In the genomic region with DNA sequence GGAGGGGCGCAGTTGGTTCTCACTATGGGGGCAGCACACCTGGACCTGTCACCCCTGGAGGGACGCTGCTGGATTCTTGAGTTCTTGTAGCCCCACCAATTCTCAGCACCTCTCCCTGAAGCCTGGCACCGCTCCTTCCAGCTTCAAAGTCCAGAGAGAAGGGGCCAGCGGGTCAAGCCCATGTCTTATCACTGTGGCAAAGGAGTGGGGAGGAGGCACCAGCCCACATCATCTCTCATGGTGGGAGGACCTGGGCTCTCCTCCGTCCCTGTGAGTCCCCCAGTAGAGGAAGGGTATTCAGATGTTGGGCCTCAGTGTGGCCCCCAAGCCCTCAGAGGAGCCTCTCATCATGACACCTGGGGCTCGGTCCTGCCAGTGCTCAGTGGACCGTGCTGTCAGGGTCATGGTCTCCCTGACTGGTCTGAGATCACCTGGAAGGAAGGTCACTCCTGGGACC, we compare ENCODE assay signal across 15 cellular contexts.
DNase-seq lines count a peak whose midpoint lies in the region; ATAC-seq, FAIRE-seq and TF ChIP-seq lines count a peak whose summit lies in the region.
"Had no signal": no experiment of that assay in that cellular context is flagged by ENCODE, and none has a peak within 500 bp of the region (broad histone marks: within the 10 kb centered on the region; RNA-seq: fewer than 3 reads in every experiment).

No MANE protein-coding gene starts in this region.

- H3K27me3 Mint-ChIP-seq in Caco-2 (ENCODE audit: insufficient read depth, unreplicated experiment) (no peaks in the 10 kb centered on the region), astrocyte (ENCODE audit: low read depth, unreplicated experiment) (no peaks in the 10 kb centered on the region)
- H3K27me3 Mint-ChIP-seq: activated naive CD4-positive, alpha-beta T cell treated with anti-CD3 and anti-CD28 coated beads, Interleukin-2, amount 50 U/mL, for 24 hours; central memory CD8-positive, alpha-beta T cell had no signal

- H2AFZ ChIP-seq in astrocyte (ENCODE audit: low read depth, low read length), result no peak overlapping the region

- DNase-seq in Caco-2 (no peak), astrocyte (ENCODE audit: low read depth) (no peak), right lobe of liver (peak in 2 of 3 donors; percentile 39), spleen (peak; percentile 40), left lobe of liver (ENCODE audit: low spot score) (no peak)
- DNase-seq in stimulated activated CD4-positive, alpha-beta T cell treated with anti-CD3 and anti-CD28 coated beads, Interleukin-2, amount 100 ng/mL, for 24 hours, result no peak
- DNase-seq: activated CD8-positive, alpha-beta memory T cell treated with anti-CD3 and anti-CD28 coated beads, Interleukin-2, amount 10 ng/mL, durations not matched to agents 7 days and 5 days; glutamatergic neuron; naive thymus-derived CD4-positive, alpha-beta T cell; NCI-H2107; WERI-Rb-1 had no signal

- H3K36me3 ChIP-seq in Caco-2 (ENCODE audit: control insufficient read depth, insufficient read depth, low read length) (no peaks in the 10 kb centered on the region), astrocyte (ENCODE audit: insufficient read depth, low read length) (no peaks in the 10 kb centered on the region), right lobe of liver (no peaks in the 10 kb centered on the region), spleen (no peaks in the 10 kb centered on the region)
- H3K36me3 ChIP-seq: WERI-Rb-1 had no signal

- no peak overlapping the region for H3K4me3 Mint-ChIP-seq in Caco-2 (ENCODE audit: unreplicated experiment)
- no peak overlapping the region for H3K4me3 Mint-ChIP-seq in astrocyte (ENCODE audit: unreplicated experiment)
- H3K4me3 Mint-ChIP-seq: activated CD8-positive, alpha-beta memory T cell treated with anti-CD3 and anti-CD28 coated beads, Interleukin-2, amount 10 ng/mL, durations not matched to agents 7 days and 5 days; activated naive CD4-positive, alpha-beta T cell treated with anti-CD3 and anti-CD28 coated beads, Interleukin-2, amount 50 U/mL, for 24 hours; central memory CD8-positive, alpha-beta T cell; naive thymus-derived CD4-positive, alpha-beta T cell had no signal

- intact Hi-C loops in Caco-2 (cut with micrococcal nuclease; ENCODE audit: unreplicated experiment), result no loop called here
- intact Hi-C loops in right lobe of liver (cut with DNase I), result no loop called here
- intact Hi-C loops in spleen (cut with DNase I; ENCODE audit: low total_unique reads), result no loop called here

- TF ChIP-seq POLR2A in right lobe of liver (IDR thresholded peaks at IDR 0.05) (no peak), spleen (IDR thresholded peaks at IDR 0.05) (no peak)

- TF ChIP-seq CTCF in Caco-2 (IDR thresholded peaks at IDR 0.05; ENCODE audit: insufficient read depth in 1 of 2, low read depth in 1 of 2, low read length in 1 of 2, severe bottlenecking in 1 of 2, unreplicated experiment in 1 of 2) (no peak), astrocyte (IDR thresholded peaks at IDR 0.05; ENCODE audit: insufficient read depth, low read depth, low read length) (no peak), right lobe of liver (IDR thresholded peaks at IDR 0.05) (no peak), spleen (IDR thresholded peaks at IDR 0.05 in 8 of 11, conservative IDR thresholded peaks at IDR 0.05 in 3 of 11) (no peak)

- ATAC-seq in right lobe of liver (no peak), left lobe of liver (no peak), HG02571 (IDR thresholded peaks at IDR 0.05; ENCODE audit: unreplicated experiment) (no peak), GM21737 (IDR thresholded peaks at IDR 0.05; ENCODE audit: unreplicated experiment) (no peak)
- ATAC-seq: activated CD8-positive, alpha-beta memory T cell treated with anti-CD3 and anti-CD28 coated beads, Interleukin-2, amount 10 ng/mL, durations not matched to agents 7 days and 5 days; naive thymus-derived CD4-positive, alpha-beta T cell had no signal

- POLR2A ChIA-PET in Caco-2 (lab: Charles Lee), result interaction anchor here (0.9 kb wide), 1 partner anchor 136 kb away, joined by 3 read pairs; a partner anchor contains a TSS

- BruUV-seq in Caco-2 (replicated peaks; lab: Mats Ljungman, UMichigan), result no TSS peak

- CTCF ChIA-PET in Caco-2 (lab: Charles Lee), result no interaction called here

- FAIRE-seq in astrocyte (lab: Jason Lieb, UNC), result no peak

- H3K9me3 Mint-ChIP-seq in Caco-2 (ENCODE audit: unreplicated experiment) (no peaks in the 10 kb centered on the region), astrocyte (ENCODE audit: unreplicated experiment) (peaks cover 3% of the 10 kb centered on the region)
- H3K9me3 Mint-ChIP-seq: activated naive CD4-positive, alpha-beta T cell treated with anti-CD3 and anti-CD28 coated beads, Interleukin-2, amount 50 U/mL, for 24 hours; central memory CD8-positive, alpha-beta T cell had no signal

- H3K9me3 ChIP-seq in Caco-2 (no peaks in the 10 kb centered on the region), astrocyte (ENCODE audit: insufficient read depth, low read depth, low read length) (no peaks in the 10 kb centered on the region), right lobe of liver (no peaks in the 10 kb centered on the region), spleen (peaks cover 0 to 13% (median 9%) of the 10 kb centered on the region in 8 donors)

- 86% methylated on average over 2 of the region's 7 CpGs for WGBS in right lobe of liver (ENCODE audit: insufficient coverage, low coverage, low lambda C conversion rate, missing lambda C conversion rate)
- WGBS in spleen, 5 donors, result 78 to 88% (median 85%) methylated on average over 6 to 7 of the region's 7 CpGs

- H3K27me3 ChIP-seq in Caco-2 (replicated peaks; ENCODE audit: control insufficient read depth, insufficient read depth, low read length) (no peaks in the 10 kb centered on the region), astrocyte (ENCODE audit: insufficient read depth, low read length) (no peaks in the 10 kb centered on the region), right lobe of liver (no peaks in the 10 kb centered on the region), spleen (replicated peaks in 1 of 7) (no peaks in the 10 kb centered on the region)

- peaks cover 67% of the 10 kb centered on the region for H3K4me1 ChIP-seq in Caco-2
- H3K4me1 ChIP-seq in astrocyte (ENCODE audit: insufficient read depth, low read length), result peaks cover 42% of the 10 kb centered on the region
- H3K4me1 ChIP-seq in right lobe of liver, result peaks cover 0 to 41% (median 17%) of the 10 kb centered on the region in 4 donors
- peaks cover 14 to 69% (median 36%) of the 10 kb centered on the region in 6 donors for H3K4me1 ChIP-seq in spleen

- H3K79me2 ChIP-seq in astrocyte (ENCODE audit: insufficient read depth, low read length), result no peaks in the 10 kb centered on the region

- H3K27ac ChIP-seq in astrocyte (ENCODE audit: low read depth, low read length) (peak overlapping the region; percentile 79), right lobe of liver (no peak overlapping the region), spleen (peak overlapping the region in 4 of 8 donors; percentile 30 to 55 (median 50))
- H3K27ac ChIP-seq: WERI-Rb-1 had no signal

- H3K4me3 ChIP-seq in Caco-2 (ENCODE audit: low read depth, low read length) (no peak overlapping the region), astrocyte (ENCODE audit: insufficient read depth, low read depth, low read length) (no peak overlapping the region), right lobe of liver (no peak overlapping the region), spleen (no peak overlapping the region)

- peaks cover 46% of the 10 kb centered on the region for H3K4me1 Mint-ChIP-seq in Caco-2 (ENCODE audit: low read depth, unreplicated experiment)
- H3K4me1 Mint-ChIP-seq in astrocyte (ENCODE audit: low read depth, unreplicated experiment), result peaks cover 55% of the 10 kb centered on the region
- H3K4me1 Mint-ChIP-seq: activated naive CD4-positive, alpha-beta T cell treated with anti-CD3 and anti-CD28 coated beads, Interleukin-2, amount 50 U/mL, for 24 hours; naive thymus-derived CD4-positive, alpha-beta T cell had no signal

- H3K36me3 Mint-ChIP-seq in Caco-2 (ENCODE audit: insufficient read depth, unreplicated experiment) (peaks cover 6% of the 10 kb centered on the region), astrocyte (ENCODE audit: low read depth, unreplicated experiment) (peaks cover 2% of the 10 kb centered on the region)
- H3K36me3 Mint-ChIP-seq: activated naive CD4-positive, alpha-beta T cell treated with anti-CD3 and anti-CD28 coated beads, Interleukin-2, amount 50 U/mL, for 24 hours had no signal

- peak overlapping the region; percentile 79 for H3K4me2 ChIP-seq in astrocyte (ENCODE audit: low read length)

- H3K27ac Mint-ChIP-seq in Caco-2 (ENCODE audit: unreplicated experiment) (peak overlapping the region; percentile 89), astrocyte (ENCODE audit: unreplicated experiment) (peak overlapping the region; percentile 90)
- H3K27ac Mint-ChIP-seq: activated CD8-positive, alpha-beta memory T cell treated with anti-CD3 and anti-CD28 coated beads, Interleukin-2, amount 10 ng/mL, durations not matched to agents 7 days and 5 days; activated naive CD4-positive, alpha-beta T cell treated with anti-CD3 and anti-CD28 coated beads, Interleukin-2, amount 50 U/mL, for 24 hours; naive thymus-derived CD4-positive, alpha-beta T cell had no signal

- no peaks in the 10 kb centered on the region for H4K20me1 ChIP-seq in astrocyte (ENCODE audit: insufficient read depth, low read length)

- H3K9ac ChIP-seq in astrocyte (ENCODE audit: low read length), result peak overlapping the region; percentile 56

Comparison
In these comparisons a context has a peak if more than half of its experiments do, and no peak if none do; other contexts are left out.
1. DNase-seq: peak in right lobe of liver (2 of 3) and spleen (single experiment); none in Caco-2 (0 of 2), astrocyte (single experiment), stimulated activated CD4-positive, alpha-beta T cell treated with anti-CD3 and anti-CD28 coated beads, Interleukin-2, amount 100 ng/mL, for 24 hours (0 of 2) and left lobe of liver (single experiment).